18 cellular contexts compared by ENCODE assay signal in genomic region chr1:76291186-76291585, GRCh38.
DNase-seq lines count a peak whose midpoint lies in the region; ATAC-seq and TF ChIP-seq lines count a peak whose summit lies in the region.
"Had no signal": no experiment of that assay in that cellular context is flagged by ENCODE, and none has a peak within 500 bp of the region (broad histone marks: within the 10 kb centered on the region; RNA-seq: fewer than 3 reads in every experiment).

No MANE protein-coding gene starts in this region.

- DNase-seq in NCI-H82 (lab: John Stamatoyannopoulos, UW) (peak; percentile 41), NCI-H82 treated with DMSO at 0.1 percent for 48 hours (lab: John Stamatoyannopoulos, UW; ENCODE audit: unreplicated experiment) (no peak), astrocyte of the hippocampus (ENCODE audit: low read depth, low spot score) (peak; percentile 25), neural progenitor cell (ENCODE audit: low spot score) (peak; percentile 18), SK-N-SH (no peak), 8988T (no peak)
- no peak for DNase-seq in activated CD4-positive, alpha-beta memory T cell treated with anti-CD3 and anti-CD28 coated beads for 36 hours
- DNase-seq: CD8-positive, alpha-beta memory T cell; H7; KG1; NCI-H1092 treated with DMSO at 0.1 percent for 48 hours; NCI-H1694; NCI-H2107; NCI-H345; NCI-H526 treated with DMSO at 0.1 percent for 48 hours had no signal

- H3K4me3 ChIP-seq in neural progenitor cell, result no peak overlapping the region
- H3K4me3 ChIP-seq in SK-N-SH (ENCODE audit: low read depth in 2 of 2, low read length in 1 of 2), result no peak overlapping the region
- H3K4me3 ChIP-seq: SK-N-MC had no signal

- H3K9me3 Mint-ChIP-seq in neural progenitor cell, result no peaks in the 10 kb centered on the region
- no peaks in the 10 kb centered on the region for H3K9me3 Mint-ChIP-seq in activated CD4-positive, alpha-beta memory T cell treated with anti-CD3 and anti-CD28 coated beads for 36 hours

- H3K27me3 ChIP-seq in neural progenitor cell, result no peaks in the 10 kb centered on the region
- no peaks in the 10 kb centered on the region for H3K27me3 ChIP-seq in SK-N-SH (ENCODE audit: insufficient read depth)

- POLR2A ChIA-PET in SK-N-SH (lab: Yijun Ruan, JAX), result no interaction called here
- POLR2A ChIA-PET in activated CD4-positive, alpha-beta memory T cell treated with anti-CD3 and anti-CD28 coated beads for 36 hours (lab: Charles Lee), result no interaction called here

- H2AFZ ChIP-seq in neural progenitor cell (replicated peaks) (no peak overlapping the region), SK-N-SH (ENCODE audit: low read depth) (no peak overlapping the region)

- H3K36me3 Mint-ChIP-seq in neural progenitor cell, result no peaks in the 10 kb centered on the region
- no peaks in the 10 kb centered on the region for H3K36me3 Mint-ChIP-seq in activated CD4-positive, alpha-beta memory T cell treated with anti-CD3 and anti-CD28 coated beads for 36 hours
- H3K36me3 Mint-ChIP-seq: CD8-positive, alpha-beta memory T cell had no signal

- no peak overlapping the region for H3K4me3 Mint-ChIP-seq in neural progenitor cell
- H3K4me3 Mint-ChIP-seq in activated CD4-positive, alpha-beta memory T cell treated with anti-CD3 and anti-CD28 coated beads for 36 hours, result no peak overlapping the region

- H3F3A ChIP-seq in neural progenitor cell (ENCODE audit: low read depth) (peaks cover 3% of the 10 kb centered on the region), SK-N-SH (replicated peaks; ENCODE audit: insufficient read depth) (no peaks in the 10 kb centered on the region)

- TF ChIP-seq RAD21 in SK-N-SH (IDR thresholded peaks at IDR 0.05; ENCODE audit: low read length), result no peak

- H3K27ac ChIP-seq in neural progenitor cell (peak overlapping the region; percentile 59), SK-N-SH (ENCODE audit: low read depth in 2 of 2, low read length in 1 of 2) (no peak overlapping the region)
- H3K27ac ChIP-seq: SK-N-MC had no signal

- H3K79me2 ChIP-seq in neural progenitor cell (ENCODE audit: low read depth) (no peaks in the 10 kb centered on the region), SK-N-SH (ENCODE audit: insufficient read depth) (no peaks in the 10 kb centered on the region)

- H3K9me2 ChIP-seq in SK-N-SH, result no peaks in the 10 kb centered on the region

- H3K4me1 Mint-ChIP-seq in neural progenitor cell, result peaks cover 56% of the 10 kb centered on the region
- peaks cover 86% of the 10 kb centered on the region for H3K4me1 Mint-ChIP-seq in activated CD4-positive, alpha-beta memory T cell treated with anti-CD3 and anti-CD28 coated beads for 36 hours (ENCODE audit: low read depth)

- WGBS in SK-N-SH (ENCODE audit: low lambda C conversion rate), result 94% methylated on average over 12 of the region's 13 CpGs

- CTCF ChIA-PET in SK-N-SH (lab: Yijun Ruan, JAX), result interaction anchor here (1.1 kb wide), 1 partner anchor 137 kb away, joined by 3 read pairs; no protein-coding TSS in a partner anchor
- CTCF ChIA-PET in activated CD4-positive, alpha-beta memory T cell treated with anti-CD3 and anti-CD28 coated beads for 36 hours (lab: Charles Lee), result interaction anchor here (1.4 kb wide), 1 partner anchor 137 kb away, joined by 8 read pairs; no protein-coding TSS in a partner anchor

- no peak overlapping the region for H3K4me2 ChIP-seq in neural progenitor cell
- H3K4me2 ChIP-seq in SK-N-SH, result no peak overlapping the region

- H3K36me3 ChIP-seq in neural progenitor cell, result no peaks in the 10 kb centered on the region
- no peaks in the 10 kb centered on the region for H3K36me3 ChIP-seq in SK-N-SH (replicated peaks in 1 of 2; ENCODE audit: control insufficient read depth in 1 of 2, insufficient read depth in 2 of 2, low read length in 1 of 2)

- H4K20me1 ChIP-seq in neural progenitor cell (ENCODE audit: low read depth), result no peaks in the 10 kb centered on the region
- no peaks in the 10 kb centered on the region for H4K20me1 ChIP-seq in SK-N-SH (ENCODE audit: insufficient read depth)

- intact Hi-C loops in activated CD4-positive, alpha-beta memory T cell treated with anti-CD3 and anti-CD28 coated beads for 36 hours (cut with micrococcal nuclease), result loop anchor here (5.0 to 10.0 kb wide), 2 partner anchors 114 to 1144 kb away; no protein-coding TSS in a partner anchor

- no peak for ATAC-seq in HG02973 (IDR thresholded peaks at IDR 0.05; ENCODE audit: unreplicated experiment)
- ATAC-seq: Right ventricle myocardium inferior had no signal

- TF ChIP-seq CTCF in neural progenitor cell (IDR thresholded peaks at IDR 0.05), result no peak
- TF ChIP-seq CTCF in SK-N-SH (IDR thresholded peaks at IDR 0.05), result no peak

- H3K4me1 ChIP-seq in neural progenitor cell (peaks cover 44% of the 10 kb centered on the region), SK-N-SH (ENCODE audit: control insufficient read depth in 1 of 2, insufficient read depth in 2 of 2, low read depth in 1 of 2, low read length in 1 of 2) (peaks cover 0 to 14% of the 10 kb centered on the region in 2 experiments; a peak in 2 of 4 replicates)

- no peak overlapping the region for H3K27ac Mint-ChIP-seq in neural progenitor cell
- H3K27ac Mint-ChIP-seq in activated CD4-positive, alpha-beta memory T cell treated with anti-CD3 and anti-CD28 coated beads for 36 hours, result no peak overlapping the region

- H3K9ac ChIP-seq in neural progenitor cell (no peak overlapping the region), SK-N-SH (no peak overlapping the region)

- peaks cover 2% of the 10 kb centered on the region for H3K27me3 Mint-ChIP-seq in neural progenitor cell (ENCODE audit: insufficient read depth, low read depth)
- no peaks in the 10 kb centered on the region for H3K27me3 Mint-ChIP-seq in activated CD4-positive, alpha-beta memory T cell treated with anti-CD3 and anti-CD28 coated beads for 36 hours

- H3K9me3 ChIP-seq in neural progenitor cell (ENCODE audit: low read depth) (no peaks in the 10 kb centered on the region), SK-N-SH (no peaks in the 10 kb centered on the region)

- TF ChIP-seq EP300 in SK-N-SH (IDR thresholded peaks at IDR 0.05; ENCODE audit: borderline replicate concordance in 1 of 2, low read depth in 1 of 2, low read length in 1 of 2), result no peak

TF ChIP-seq in SK-N-SH, 30 proteins besides CTCF, POLR2A, EP300 and RAD21:
- TF ChIP-seq SIN3A (IDR thresholded peaks at IDR 0.05; ENCODE audit: borderline replicate concordance, low read depth, low read length) (no peak), PBX3 (IDR thresholded peaks at IDR 0.05) (no peak)
TF ChIP-seq in SK-N-SH: peak in this region for 0.

Comparison
In these comparisons a context has a peak if more than half of its experiments do, and no peak if none do; other contexts are left out.
1. DNase-seq: peak in NCI-H82 (single experiment), astrocyte of the hippocampus (single experiment) and neural progenitor cell (single experiment); none in NCI-H82 treated with DMSO at 0.1 percent for 48 hours (single experiment), SK-N-SH (single experiment), activated CD4-positive, alpha-beta memory T cell treated with anti-CD3 and anti-CD28 coated beads for 36 hours (single experiment) and 8988T (single experiment).